13 cellular contexts compared by ENCODE assay signal in the genomic region with DNA sequence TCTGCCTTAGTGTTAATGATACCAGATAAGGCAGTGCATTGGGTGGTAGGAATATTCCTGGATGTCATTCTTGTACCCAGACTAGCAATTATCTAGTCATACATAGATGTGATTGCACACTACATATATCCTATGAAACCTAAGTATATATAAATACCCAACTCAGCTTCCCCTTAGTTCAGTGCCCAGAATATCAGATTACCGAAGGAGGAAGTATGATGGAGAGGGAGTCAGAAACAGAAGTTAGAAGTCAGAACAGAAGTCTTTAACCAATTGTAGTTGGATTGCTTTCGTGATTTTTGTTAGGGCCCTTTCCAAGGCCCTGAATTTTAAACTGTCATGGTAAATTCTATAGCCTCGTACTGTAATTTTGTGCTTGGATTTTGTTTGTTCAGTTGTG. TPM values are rescaled to one million over a fixed set of nuclear protein-coding genes. Genes with fewer than 3 reads are reported as not detected.
DNase-seq lines count a peak whose midpoint lies in the region; ATAC-seq and TF ChIP-seq lines count a peak whose summit lies in the region.
"Had no signal": no experiment of that assay in that cellular context is flagged by ENCODE, and none has a peak within 500 bp of the region (broad histone marks: within the 10 kb centered on the region; RNA-seq: fewer than 3 reads in every experiment).

No MANE protein-coding gene starts in this region.

- peaks cover 34% of the 10 kb centered on the region for H3K4me1 ChIP-seq in OCI-LY7 (ENCODE audit: insufficient read depth, low read length, poor library complexity, severe bottlenecking)
- peaks cover 0 to 24% (median 0%) of the 10 kb centered on the region in 3 donors for H3K4me1 ChIP-seq in gastroesophageal sphincter
- H3K4me1 ChIP-seq in effector memory CD4-positive, alpha-beta T cell (ENCODE audit: control insufficient read depth, insufficient read depth, low read length, poor library complexity, severe bottlenecking) = no peaks in the 10 kb centered on the region

- no peak for TF ChIP-seq CTCF in OCI-LY7 (conservative IDR thresholded peaks at IDR 0.05; ENCODE audit: low read length)
- TF ChIP-seq CTCF in gastroesophageal sphincter (IDR thresholded peaks at IDR 0.05) = no peak

- no peaks in the 10 kb centered on the region for H3K9me2 ChIP-seq in OCI-LY7 (ENCODE audit: insufficient read depth, low read length)

- peaks cover 20% of the 10 kb centered on the region for H3K4me1 Mint-ChIP-seq in activated naive CD8-positive, alpha-beta T cell treated with anti-CD3 and anti-CD28 coated beads, Interleukin-2, amount 50 U/mL, for 24 hours

- H3K9me3 Mint-ChIP-seq in activated naive CD8-positive, alpha-beta T cell treated with anti-CD3 and anti-CD28 coated beads, Interleukin-2, amount 50 U/mL, for 24 hours = no peaks in the 10 kb centered on the region

- peaks cover 2% of the 10 kb centered on the region for H3K36me3 Mint-ChIP-seq in activated naive CD8-positive, alpha-beta T cell treated with anti-CD3 and anti-CD28 coated beads, Interleukin-2, amount 50 U/mL, for 24 hours (ENCODE audit: low read depth)

- intact Hi-C loops in OCI-LY7 (cut with micrococcal nuclease; ENCODE audit: unreplicated experiment) = no loop called here

- no peaks in the 10 kb centered on the region for H3K27me3 ChIP-seq in gastroesophageal sphincter
- no peaks in the 10 kb centered on the region for H3K27me3 ChIP-seq in effector memory CD4-positive, alpha-beta T cell (replicated peaks; ENCODE audit: control insufficient read depth, insufficient read depth, low read length, poor library complexity, severe bottlenecking)

- H3K4me3 Mint-ChIP-seq in activated naive CD8-positive, alpha-beta T cell treated with anti-CD3 and anti-CD28 coated beads, Interleukin-2, amount 50 U/mL, for 24 hours = no peak overlapping the region
- H3K4me3 Mint-ChIP-seq: activated CD4-positive, alpha-beta T cell treated with anti-CD3 and anti-CD28 coated beads, Interleukin-2, amount 10 ng/mL, durations not matched to agents 24 days and 14 days; naive thymus-derived CD8-positive, alpha-beta T cell had no signal

- ATAC-seq in GM18505 (IDR thresholded peaks at IDR 0.05; ENCODE audit: unreplicated experiment) = peak; percentile 53
- peak; percentile 47 for ATAC-seq in HG02678 (IDR thresholded peaks at IDR 0.05; ENCODE audit: unreplicated experiment)
- no peak for ATAC-seq in gastroesophageal sphincter
- ATAC-seq in activated naive CD8-positive, alpha-beta T cell treated with anti-CD3 and anti-CD28 coated beads, Interleukin-2, amount 50 U/mL, for 24 hours = no peak
- ATAC-seq: HCT116; naive thymus-derived CD8-positive, alpha-beta T cell had no signal

- WGBS in gastroesophageal sphincter (ENCODE audit: low coverage in 1 of 2), 2 donors = 53 to 54% methylated on average over 3 of the region's 3 CpGs

- peak overlapping the region; percentile 25 for H3K4me2 ChIP-seq in OCI-LY7 (ENCODE audit: low read length)

- H3K4me3 ChIP-seq in OCI-LY7 (ENCODE audit: low read depth, low read length, poor library complexity, severe bottlenecking) (no peak overlapping the region), gastroesophageal sphincter (no peak overlapping the region)
- H3K4me3 ChIP-seq in effector memory CD4-positive, alpha-beta T cell (ENCODE audit: insufficient read depth, low read depth, low read length, poor library complexity, severe bottlenecking) = no peak overlapping the region

- no TSS peak for BruUV-seq in OCI-LY7 (replicated peaks; lab: Mats Ljungman, UMichigan)

- H3K36me3 ChIP-seq in OCI-LY7 (ENCODE audit: insufficient read depth, low read length) (peaks cover 6% of the 10 kb centered on the region), gastroesophageal sphincter (no peaks in the 10 kb centered on the region)
- H3K36me3 ChIP-seq in effector memory CD4-positive, alpha-beta T cell (ENCODE audit: control insufficient read depth, insufficient read depth, low read length) = no peaks in the 10 kb centered on the region

- DNase-seq in OCI-LY7 (ENCODE audit: low spot score) (peak; percentile 34), medulla oblongata (ENCODE audit: extremely low spot score) (peak; percentile 63), hippocampal formation (lab: John Stamatoyannopoulos, UW) (no peak)
- no peak for DNase-seq in effector memory CD4-positive, alpha-beta T cell
- no peak for DNase-seq in activated naive CD8-positive, alpha-beta T cell treated with anti-CD3 and anti-CD28 coated beads, Interleukin-2, amount 50 U/mL, for 24 hours
- DNase-seq: activated CD4-positive, alpha-beta T cell treated with anti-CD3 and anti-CD28 coated beads, Interleukin-2, amount 10 ng/mL, durations not matched to agents 24 days and 14 days; activated naive CD4-positive, alpha-beta T cell treated with Interleukin-2 at 50 U/mL for 16 hours; naive thymus-derived CD8-positive, alpha-beta T cell; NCI-H2029 had no signal

- no peaks in the 10 kb centered on the region for H4K20me1 ChIP-seq in OCI-LY7 (ENCODE audit: insufficient read depth, low read length)

- no peak overlapping the region for H3K27ac Mint-ChIP-seq in activated naive CD8-positive, alpha-beta T cell treated with anti-CD3 and anti-CD28 coated beads, Interleukin-2, amount 50 U/mL, for 24 hours
- H3K27ac Mint-ChIP-seq: activated CD4-positive, alpha-beta T cell treated with anti-CD3 and anti-CD28 coated beads, Interleukin-2, amount 10 ng/mL, durations not matched to agents 24 days and 14 days had no signal

- H3K9me3 ChIP-seq in OCI-LY7 (ENCODE audit: low read length) (no peaks in the 10 kb centered on the region), gastroesophageal sphincter (no peaks in the 10 kb centered on the region)
- no peaks in the 10 kb centered on the region for H3K9me3 ChIP-seq in effector memory CD4-positive, alpha-beta T cell (ENCODE audit: control insufficient read depth, low read length)

- POLR2A ChIA-PET in OCI-LY7 (lab: Charles Lee) = interaction anchor here (1.1 to 8.4 kb wide), 6 partner anchors 13 to 33 kb away, joined by 5 to 84 read pairs (median 9); no protein-coding TSS in a partner anchor

- no peak overlapping the region for H3K27ac ChIP-seq in OCI-LY7 (ENCODE audit: low read depth, low read length, poor library complexity, severe bottlenecking)
- no peak overlapping the region for H3K27ac ChIP-seq in gastroesophageal sphincter
- no peak overlapping the region for H3K27ac ChIP-seq in effector memory CD4-positive, alpha-beta T cell (ENCODE audit: insufficient read depth, low read length, poor library complexity, severe bottlenecking)

- H3K27me3 Mint-ChIP-seq in activated naive CD8-positive, alpha-beta T cell treated with anti-CD3 and anti-CD28 coated beads, Interleukin-2, amount 50 U/mL, for 24 hours = no peaks in the 10 kb centered on the region
- H3K27me3 Mint-ChIP-seq: activated CD4-positive, alpha-beta T cell treated with anti-CD3 and anti-CD28 coated beads, Interleukin-2, amount 10 ng/mL, durations not matched to agents 24 days and 14 days; naive thymus-derived CD8-positive, alpha-beta T cell had no signal

- no peak overlapping the region for H2AFZ ChIP-seq in OCI-LY7 (ENCODE audit: low read length)

- CTCF ChIA-PET in OCI-LY7 (lab: Charles Lee; ENCODE audit: unreplicated experiment) = no interaction called here

- peaks cover 27% of the 10 kb centered on the region; the same call in 1 of the 2 replicates for H3K79me2 ChIP-seq in OCI-LY7 (ENCODE audit: insufficient read depth, low read depth, low read length)

- no peak for TF ChIP-seq EP300 in gastroesophageal sphincter (IDR thresholded peaks at IDR 0.05)

- TF ChIP-seq POLR2A in GM18505 (IDR thresholded peaks at IDR 0.05; ENCODE audit: borderline replicate concordance, extremely low read depth, insufficient read depth, insufficient read length) = no peak
- no peak for TF ChIP-seq POLR2A in gastroesophageal sphincter (IDR thresholded peaks at IDR 0.05)

RNA-seq across cellular contexts. Expression of a gene that starts 42.9 kb away (rescaled TPM):
- 3.9 and 4.7 TPM in 2 replicates for total RNA-seq in OCI-LY7 (2014; rRNA removed; shearing (Covaris generic))
- total RNA-seq in OCI-LY7 (2022) (19.4 and 22.4 TPM in 2 replicates), gastroesophageal sphincter (10 to 100 TPM; 19.6 to 31.5 (median 26.2) TPM)

RNA-seq across cellular contexts. Expression of a gene that starts 48.4 kb away (rescaled TPM):
- 78.2 and 90.1 TPM in 2 replicates for total RNA-seq in OCI-LY7 (2014; rRNA removed; shearing (Covaris generic))
- total RNA-seq in OCI-LY7 (2022) = 146 and 181 TPM in 2 replicates
- total RNA-seq in gastroesophageal sphincter = 10 to 100 TPM; 13.2 to 24.9 (median 21.7) TPM

Comparison
In these comparisons a context has a peak if more than half of its experiments do, and no peak if none do; other contexts are left out.
1. ATAC-seq: peak in GM18505 (single experiment) and HG02678 (single experiment); none in gastroesophageal sphincter (single experiment) and activated naive CD8-positive, alpha-beta T cell treated with anti-CD3 and anti-CD28 coated beads, Interleukin-2, amount 50 U/mL, for 24 hours (single experiment).
2. DNase-seq: peak in OCI-LY7 (single experiment) and medulla oblongata (single experiment); none in hippocampal formation (0 of 2), effector memory CD4-positive, alpha-beta T cell (0 of 3) and activated naive CD8-positive, alpha-beta T cell treated with anti-CD3 and anti-CD28 coated beads, Interleukin-2, amount 50 U/mL, for 24 hours (single experiment).